24 cellular contexts compared by ENCODE assay signal in the genomic region with DNA sequence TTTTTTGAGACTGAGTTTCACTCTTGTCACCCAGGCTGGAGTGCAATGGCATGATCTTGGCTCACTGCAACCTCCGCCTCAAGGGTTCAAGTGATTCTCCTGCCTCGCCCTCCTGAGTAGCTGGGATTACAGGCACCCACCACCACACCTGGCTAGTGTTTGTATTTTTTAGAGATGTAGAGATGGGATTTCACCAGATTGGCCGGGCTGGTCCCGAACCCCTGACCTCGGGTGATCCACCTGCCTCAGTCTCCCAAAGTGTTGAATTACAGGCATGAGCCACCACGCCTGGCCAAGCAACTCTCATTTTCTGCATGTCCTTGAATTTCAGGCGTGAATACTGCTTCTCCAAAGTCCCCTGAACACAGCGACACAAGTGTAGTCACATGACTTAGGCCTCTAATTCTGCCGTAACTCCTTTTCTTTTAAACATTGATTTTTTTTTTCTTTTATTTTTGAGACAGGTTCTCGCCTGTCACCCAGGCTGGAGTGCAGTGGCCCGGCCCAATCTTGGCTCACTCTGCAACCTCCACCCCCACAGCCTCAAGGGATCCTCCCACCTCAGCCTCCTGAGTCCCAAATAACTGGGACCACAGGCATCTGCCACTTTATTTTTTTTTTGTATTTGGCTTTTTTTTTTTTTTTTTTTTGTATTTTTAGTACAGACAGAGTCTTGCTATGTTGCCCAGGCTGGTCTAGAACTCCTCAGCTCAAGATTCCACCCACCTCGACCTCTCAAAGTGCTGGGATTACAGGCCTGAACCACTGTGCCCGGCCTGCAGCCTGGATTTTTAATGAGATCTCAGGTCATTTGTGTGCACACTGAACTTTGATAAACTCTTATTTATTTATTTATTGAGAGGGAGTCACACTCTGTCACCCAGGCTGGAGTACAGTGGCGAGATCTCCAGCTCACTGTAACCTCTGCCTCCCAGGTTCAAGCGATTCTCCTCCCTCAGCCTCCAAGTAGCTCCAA.
"Had no signal": no experiment of that assay in that cellular context is flagged by ENCODE, and none has a peak within 500 bp of the region (broad histone marks: within the 10 kb centered on the region; RNA-seq: fewer than 3 reads in every experiment).

No MANE protein-coding gene starts in this region.

- H3K4me1 Mint-ChIP-seq: naive thymus-derived CD4-positive, alpha-beta T cell; nephron progenitor cell; stimulated activated effector memory CD8-positive, alpha-beta T cell treated with anti-CD3 and anti-CD28 coated beads, Interleukin-12 subunit alpha, Interleukin-12 subunit beta, amount 100 ng/mL, for 72 hours had no signal

- H3K27ac ChIP-seq: dorsolateral prefrontal cortex, heart left ventricle, left lung, psoas muscle, suprapubic skin, thyroid gland had no signal

- H3K4me3 ChIP-seq: dorsolateral prefrontal cortex, heart left ventricle, left lung, lung, psoas muscle, suprapubic skin, thyroid gland had no signal

- H3K9me3 ChIP-seq: psoas muscle, thyroid gland had no signal

- FAIRE-seq: endometrium, frontal cortex, small intestine, urothelium cell line had no signal

- H3K27me3 ChIP-seq: left lung, suprapubic skin, thyroid gland had no signal

- H3K27ac Mint-ChIP-seq: naive thymus-derived CD4-positive, alpha-beta T cell; nephron progenitor cell; stimulated activated effector memory CD8-positive, alpha-beta T cell treated with anti-CD3 and anti-CD28 coated beads, Interleukin-12 subunit alpha, Interleukin-12 subunit beta, amount 100 ng/mL, for 72 hours; type B pancreatic cell had no signal

- H3K4me1 ChIP-seq: heart left ventricle, left lung, psoas muscle, suprapubic skin, thyroid gland had no signal

- H3K36me3 ChIP-seq: heart left ventricle, left lung, suprapubic skin, thyroid gland had no signal

- ATAC-seq: left lung; naive thymus-derived CD4-positive, alpha-beta T cell; psoas muscle; stimulated activated naive CD8-positive, alpha-beta T cell treated with anti-CD3 and anti-CD28 coated beads, Interleukin-15, Interleukin-2, amounts not matched to agents 100 U/mL and 50 U/mL, for 24 hours had no signal

- H3K4me3 Mint-ChIP-seq: naive thymus-derived CD4-positive, alpha-beta T cell; nephron progenitor cell; stimulated activated effector memory CD8-positive, alpha-beta T cell treated with anti-CD3 and anti-CD28 coated beads, Interleukin-12 subunit alpha, Interleukin-12 subunit beta, amount 100 ng/mL, for 72 hours; type B pancreatic cell had no signal

- H3K36me3 Mint-ChIP-seq: naive thymus-derived CD4-positive, alpha-beta T cell; stimulated activated effector memory CD8-positive, alpha-beta T cell treated with anti-CD3 and anti-CD28 coated beads, Interleukin-12 subunit alpha, Interleukin-12 subunit beta, amount 100 ng/mL, for 72 hours; type B pancreatic cell had no signal

- H3K27me3 Mint-ChIP-seq: naive thymus-derived CD4-positive, alpha-beta T cell; type B pancreatic cell had no signal

- DNase-seq: cortex of kidney; effector memory CD4-positive, alpha-beta T cell; hippocampal formation; mesenchymal stem cell; naive thymus-derived CD4-positive, alpha-beta T cell; nephron progenitor cell; retina; small intestine; stimulated activated CD4-positive, alpha-beta T cell treated with anti-CD3 and anti-CD28 coated beads, Interleukin-12 subunit alpha, Interleukin-12 subunit beta, amount 100 ng/mL, for 4 hours; stimulated activated CD4-positive, alpha-beta T cell treated with anti-CD3 and anti-CD28 coated beads, Interleukin-4, amount 100 ng/mL, for 1 hour; stimulated activated CD8-positive, alpha-beta memory T cell treated with anti-CD3 and anti-CD28 coated beads, Interleukin-4, amount 100 ng/mL, for 48 hours; stimulated activated naive CD8-positive, alpha-beta T cell treated with anti-CD3 and anti-CD28 coated beads, Interleukin-15, Interleukin-2, amounts not matched to agents 100 U/mL and 50 U/mL, for 24 hours; thyroid gland had no signal
